In the genomic region with DNA sequence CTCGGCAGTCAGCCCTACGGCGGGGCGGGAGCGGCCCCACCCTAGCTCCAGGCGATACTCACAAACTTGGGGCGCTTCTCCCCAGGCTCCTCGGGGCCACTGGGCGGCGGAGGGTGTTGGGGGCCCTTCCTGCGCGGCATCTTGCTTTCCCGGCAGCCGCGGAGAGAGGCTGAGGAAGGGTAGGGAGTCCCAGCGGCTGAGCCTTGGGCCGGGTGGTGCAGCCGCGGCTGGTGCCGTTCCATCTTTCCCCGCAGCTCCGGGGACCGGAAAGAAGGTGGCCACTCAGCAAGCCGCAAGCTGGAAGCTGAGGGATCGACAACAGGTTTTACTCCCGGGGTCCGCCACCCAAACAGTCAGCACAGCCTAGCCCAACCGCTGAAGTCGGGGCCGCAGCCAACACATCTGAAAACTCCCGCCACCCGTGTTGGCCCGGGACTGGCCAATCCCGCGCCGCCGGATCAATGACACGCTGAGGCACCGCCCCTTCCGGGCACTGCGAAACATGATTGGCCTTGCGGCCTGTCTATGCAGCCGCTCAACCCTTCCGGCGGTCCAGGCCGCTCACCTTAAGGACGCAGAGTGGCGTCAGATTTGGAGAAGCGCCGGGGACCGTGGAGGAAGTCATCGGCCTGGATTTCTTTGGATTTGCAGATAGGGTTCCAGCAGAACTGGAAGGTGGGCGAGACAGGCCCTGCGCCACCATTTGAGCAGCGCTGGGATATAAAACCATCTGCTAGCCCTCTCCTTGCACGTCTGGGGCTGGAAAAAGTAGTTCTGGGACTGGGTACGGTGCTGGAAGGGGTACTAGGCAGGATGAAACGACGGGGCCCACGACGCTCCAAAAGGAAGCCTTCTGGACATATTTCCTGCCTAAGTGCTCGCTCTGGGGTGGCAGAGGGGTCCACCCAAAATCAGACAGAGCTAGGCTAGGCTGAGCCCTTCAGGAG, we compare ENCODE assay signal across 8 cellular contexts. TPM values are rescaled to one million over a fixed set of nuclear protein-coding genes. Genes with fewer than 3 reads are reported as not detected.
A peak's percentile ranks its signal among the peaks of the same experiment; 100 is the strongest.
DNase-seq lines count a peak whose midpoint lies in the region; ATAC-seq and TF ChIP-seq lines count a peak whose summit lies in the region.

A gene with protein sequence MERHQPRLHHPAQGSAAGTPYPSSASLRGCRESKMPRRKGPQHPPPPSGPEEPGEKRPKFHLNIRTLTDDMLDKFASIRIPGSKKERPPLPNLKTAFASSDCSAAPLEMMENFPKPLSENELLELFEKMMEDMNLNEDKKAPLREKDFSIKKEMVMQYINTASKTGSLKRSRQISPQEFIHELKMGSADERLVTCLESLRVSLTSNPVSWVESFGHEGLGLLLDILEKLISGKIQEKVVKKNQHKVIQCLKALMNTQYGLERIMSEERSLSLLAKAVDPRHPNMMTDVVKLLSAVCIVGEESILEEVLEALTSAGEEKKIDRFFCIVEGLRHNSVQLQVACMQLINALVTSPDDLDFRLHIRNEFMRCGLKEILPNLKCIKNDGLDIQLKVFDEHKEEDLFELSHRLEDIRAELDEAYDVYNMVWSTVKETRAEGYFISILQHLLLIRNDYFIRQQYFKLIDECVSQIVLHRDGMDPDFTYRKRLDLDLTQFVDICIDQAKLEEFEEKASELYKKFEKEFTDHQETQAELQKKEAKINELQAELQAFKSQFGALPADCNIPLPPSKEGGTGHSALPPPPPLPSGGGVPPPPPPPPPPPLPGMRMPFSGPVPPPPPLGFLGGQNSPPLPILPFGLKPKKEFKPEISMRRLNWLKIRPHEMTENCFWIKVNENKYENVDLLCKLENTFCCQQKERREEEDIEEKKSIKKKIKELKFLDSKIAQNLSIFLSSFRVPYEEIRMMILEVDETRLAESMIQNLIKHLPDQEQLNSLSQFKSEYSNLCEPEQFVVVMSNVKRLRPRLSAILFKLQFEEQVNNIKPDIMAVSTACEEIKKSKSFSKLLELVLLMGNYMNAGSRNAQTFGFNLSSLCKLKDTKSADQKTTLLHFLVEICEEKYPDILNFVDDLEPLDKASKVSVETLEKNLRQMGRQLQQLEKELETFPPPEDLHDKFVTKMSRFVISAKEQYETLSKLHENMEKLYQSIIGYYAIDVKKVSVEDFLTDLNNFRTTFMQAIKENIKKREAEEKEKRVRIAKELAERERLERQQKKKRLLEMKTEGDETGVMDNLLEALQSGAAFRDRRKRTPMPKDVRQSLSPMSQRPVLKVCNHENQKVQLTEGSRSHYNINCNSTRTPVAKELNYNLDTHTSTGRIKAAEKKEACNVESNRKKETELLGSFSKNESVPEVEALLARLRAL (minus strand): TSS at position 404 of the 947 bp plus-strand sequence. CDS start 162 bp downstream, at position 242.

- intact Hi-C loops in PC-9 (cut with micrococcal nuclease; ENCODE audit: unreplicated experiment): loop anchor here (5.0 kb wide), 1 partner anchor 234 kb away; a partner anchor contains a TSS

- no peak for TF ChIP-seq CTCF in PC-9 (conservative IDR thresholded peaks at IDR 0.05)
- TF ChIP-seq CTCF in epithelial cell of proximal tubule (conservative IDR thresholded peaks at IDR 0.05; ENCODE audit: low read depth, low read length): no peak

- peaks cover 27% of the 10 kb centered on the region for H3K4me1 ChIP-seq in PC-9 (replicated peaks; ENCODE audit: insufficient read depth)
- H3K4me1 ChIP-seq in mucosa of rectum (ENCODE audit: control insufficient read depth in 2 of 2, insufficient read depth in 2 of 2, low read length in 2 of 2): peaks cover 3 to 5% of the 10 kb centered on the region in 2 donors

- peaks cover 58% of the 10 kb centered on the region for H3K79me2 ChIP-seq in PC-9 (ENCODE audit: low read depth)

- no peaks in the 10 kb centered on the region for H3K27me3 ChIP-seq in PC-9 (ENCODE audit: insufficient read depth, low read depth)
- H3K27me3 ChIP-seq in mucosa of rectum (ENCODE audit: control insufficient read depth in 2 of 2, insufficient read depth in 2 of 2, low read length in 2 of 2): no peaks in the 10 kb centered on the region

- H3K4me2 ChIP-seq in PC-9: peak within 1 kb of the TSS; percentile 92

- H3K27ac ChIP-seq in PC-9 (peak within 1 kb of the TSS; percentile 60), mucosa of rectum (ENCODE audit: low read depth in 2 of 2, low read length in 2 of 2) (peak within 1 kb of the TSS; percentile 90 to 94)

- CTCF ChIA-PET in PC-9 (lab: Charles Lee): no interaction called here

- no peaks in the 10 kb centered on the region; the same call in 1 of the 2 replicates for H3K36me3 ChIP-seq in PC-9 (ENCODE audit: low read depth)
- no peaks in the 10 kb centered on the region for H3K36me3 ChIP-seq in mucosa of rectum (ENCODE audit: control insufficient read depth in 2 of 2, insufficient read depth in 2 of 2, low read length in 2 of 2)

- H3F3A ChIP-seq in PC-9 (ENCODE audit: insufficient read depth, low read depth): peaks cover 4% of the 10 kb centered on the region; the same call in 1 of the 2 replicates

- POLR2A ChIA-PET in PC-9 (lab: Charles Lee; ENCODE audit: unreplicated experiment): interaction anchor here (0.6 kb wide), 1 partner anchor 420 kb away, joined by 9 read pairs; no protein-coding TSS in a partner anchor

- peak within 1 kb of the TSS; percentile 75 to 98 for H3K9ac ChIP-seq in mucosa of rectum (ENCODE audit: low read depth in 1 of 2, low read length in 2 of 2)

- ATAC-seq in GM21619 (IDR thresholded peaks at IDR 0.05; ENCODE audit: unreplicated experiment): peak; percentile 99

- no peaks in the 10 kb centered on the region for H3K9me3 ChIP-seq in PC-9 (ENCODE audit: insufficient read depth, low read depth)
- H3K9me3 ChIP-seq in mucosa of rectum (ENCODE audit: control insufficient read depth in 2 of 2, low read length in 2 of 2): no peaks in the 10 kb centered on the region

- H2AFZ ChIP-seq in PC-9: peak within 1 kb of the TSS; percentile 96

- H4K20me1 ChIP-seq in PC-9 (ENCODE audit: insufficient read depth): no peaks in the 10 kb centered on the region

- H3K9me2 ChIP-seq in PC-9 (ENCODE audit: insufficient read depth): no peaks in the 10 kb centered on the region

- H3K4me3 ChIP-seq in Jurkat, Clone E6-1 (ENCODE audit: low read length): peak within 1 kb of the TSS; percentile 88
- H3K4me3 ChIP-seq in PC-9: peak within 1 kb of the TSS; percentile 77
- peak within 1 kb of the TSS; percentile 89 for H3K4me3 ChIP-seq in epithelial cell of proximal tubule (ENCODE audit: low read depth, low read length)
- H3K4me3 ChIP-seq in mucosa of rectum (ENCODE audit: low read length in 2 of 2): peak within 1 kb of the TSS; percentile 78 to 99

- peak; percentile 88 for DNase-seq in DMS153 treated with DMSO at 0.1 percent for 48 hours (lab: John Stamatoyannopoulos, UW; ENCODE audit: unreplicated experiment)
- DNase-seq in Jurkat, Clone E6-1 (ENCODE audit: low read depth, low spot score): peak; percentile 89
- peak; percentile 89 to 95 for DNase-seq in PC-9
- peak; percentile 92 for DNase-seq in activated T-cell treated with anti-CD3 and anti-CD28 coated beads, Interleukin-2, amount 50 U/mL, for 1 hour
- no peak for DNase-seq in epithelial cell of proximal tubule (ENCODE audit: low read depth)
- peak; percentile 97 for DNase-seq in stimulated activated CD8-positive, alpha-beta memory T cell treated with anti-CD3 and anti-CD28 coated beads, Interleukin-4, amount 100 ng/mL, for 48 hours

- BruUV-seq in PC-9 (replicated peaks; lab: Mats Ljungman, UMichigan): TSS peak; percentile 86

RNA-seq across cellular contexts. Expression of the gene that starts here (rescaled TPM):
- 17.8 TPM for polyA plus RNA-seq in Jurkat, Clone E6-1 (2012; ENCODE audit: insufficient read depth, insufficient read length)
- total RNA-seq in PC-9 (2021) (26.4 and 39.3 TPM in 2 replicates), epithelial cell of proximal tubule (48.0 and 49.6 TPM in 2 replicates)
